In the genomic region with DNA sequence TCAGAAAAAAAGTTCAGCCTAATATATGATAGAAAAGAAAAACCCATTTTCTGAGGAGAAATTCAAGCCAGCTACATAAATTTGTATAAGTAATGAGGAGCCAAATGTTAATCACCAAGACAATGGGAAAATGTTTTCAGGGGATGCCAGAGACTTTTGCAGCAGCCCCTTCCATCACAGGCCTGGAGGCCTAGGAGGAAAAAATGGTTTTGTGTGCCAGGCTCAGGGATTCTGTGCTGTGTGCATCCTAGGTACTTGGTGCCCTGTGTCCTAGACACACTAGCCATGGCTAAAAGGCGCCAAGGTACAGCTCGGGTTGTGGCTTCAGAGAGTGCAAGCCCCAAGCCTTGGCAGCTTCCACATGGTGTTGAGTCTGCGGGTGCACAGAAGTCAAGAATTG, we compare ENCODE assay signal across 1 cellular context. TPM values are rescaled to one million over a fixed set of nuclear protein-coding genes. Genes with fewer than 3 reads are reported as not detected.
"Had no signal": no experiment of that assay in that cellular context is flagged by ENCODE, and none has a peak within 500 bp of the region (broad histone marks: within the 10 kb centered on the region; RNA-seq: fewer than 3 reads in every experiment).

No MANE protein-coding gene starts in this region.

RNA-seq across cellular contexts. Expression of gene LEKR1, which starts 53.3 kb away (rescaled TPM):
- total RNA-seq: G401 had no signal
